In the genomic region with DNA sequence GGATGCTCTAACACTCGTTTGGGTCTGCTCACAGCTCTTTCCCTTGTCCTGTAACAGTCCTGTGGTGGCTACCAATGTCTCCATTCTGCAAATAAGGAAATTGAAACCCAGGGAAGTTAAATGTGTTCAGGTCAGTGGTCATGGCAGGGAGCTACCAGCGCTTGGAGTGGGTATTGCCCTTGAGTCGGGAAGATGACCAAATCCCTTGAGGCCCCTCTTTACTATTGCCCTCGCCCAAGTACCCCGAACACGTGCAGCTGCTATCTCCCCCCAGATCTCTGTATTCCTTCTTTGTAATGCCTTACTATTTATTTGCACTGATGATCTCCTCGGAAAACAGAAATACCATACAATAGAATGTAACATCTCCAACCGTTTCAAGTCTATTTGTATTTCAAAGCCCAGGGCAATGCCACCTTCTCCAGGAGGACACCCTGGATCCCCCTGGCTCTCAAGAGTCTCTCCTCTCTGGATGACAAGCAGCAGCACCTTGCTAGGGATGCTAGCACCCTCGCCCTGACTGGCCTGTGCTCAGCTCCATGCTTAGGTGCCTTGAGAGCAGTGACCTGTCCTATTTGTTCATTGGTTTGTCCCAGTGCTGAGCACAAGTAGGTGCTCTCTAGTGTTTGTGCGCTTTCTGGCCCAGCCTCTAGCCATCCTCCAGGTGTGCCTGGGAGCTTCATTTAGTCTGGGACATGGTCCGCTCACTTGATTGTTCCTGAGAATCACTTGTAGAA, we compare ENCODE assay signal across 14 cellular contexts.
"Had no signal": no experiment of that assay in that cellular context is flagged by ENCODE, and none has a peak within 500 bp of the region (broad histone marks: within the 10 kb centered on the region; RNA-seq: fewer than 3 reads in every experiment).

No MANE protein-coding gene starts in this region.

- H3K4me3 Mint-ChIP-seq: activated CD4-positive, alpha-beta T cell treated with anti-CD3 and anti-CD28 coated beads, Interleukin-2, amount 10 ng/mL, durations not matched to agents 7 days and 5 days; activated naive CD8-positive, alpha-beta T cell treated with anti-CD3 and anti-CD28 coated beads, Interleukin-2, amount 50 U/mL, for 24 hours had no signal

- H3K9me3 ChIP-seq: prostate gland, uterus had no signal

- H3K27me3 ChIP-seq: uterus had no signal

- ATAC-seq: activated naive CD8-positive, alpha-beta T cell treated with anti-CD3 and anti-CD28 coated beads, Interleukin-2, amount 50 U/mL, for 24 hours; sciatic nerve had no signal

- H3K36me3 Mint-ChIP-seq: naive B cell had no signal

- H3K27ac ChIP-seq: prostate gland, uterus had no signal

- H3K9me3 Mint-ChIP-seq: activated CD4-positive, alpha-beta T cell treated with anti-CD3 and anti-CD28 coated beads, Interleukin-2, amount 10 ng/mL, durations not matched to agents 7 days and 5 days; activated naive CD8-positive, alpha-beta T cell treated with anti-CD3 and anti-CD28 coated beads, Interleukin-2, amount 50 U/mL, for 24 hours had no signal

- DNase-seq: activated CD4-positive, alpha-beta T cell treated with anti-CD3 and anti-CD28 coated beads, Interleukin-2, amount 10 ng/mL, durations not matched to agents 7 days and 5 days; activated CD4-positive, CD25-positive, alpha-beta regulatory T cell; activated CD8-positive, alpha-beta memory T cell treated with anti-CD3 and anti-CD28 coated beads for 24 hours; activated naive CD4-positive, alpha-beta T cell; activated naive CD8-positive, alpha-beta T cell treated with anti-CD3 and anti-CD28 coated beads, Interleukin-2, amount 50 U/mL, for 24 hours; aorta; hypothalamus; kidney glomerular epithelial cell; naive B cell; stimulated activated CD4-positive, alpha-beta T cell treated with anti-CD3 and anti-CD28 coated beads, Interleukin-12 subunit alpha, Interleukin-12 subunit beta, amount 100 ng/mL, for 4 hours; stimulated activated CD4-positive, alpha-beta T cell treated with anti-CD3 and anti-CD28 coated beads, Interleukin-2, amount 100 ng/mL, for 24 hours; uterus had no signal

- H3K4me1 ChIP-seq: prostate gland, uterus had no signal

- H3K36me3 ChIP-seq: prostate gland, uterus had no signal

- H3K4me3 ChIP-seq: prostate gland, uterus had no signal

- H3K27ac Mint-ChIP-seq: activated CD4-positive, alpha-beta T cell treated with anti-CD3 and anti-CD28 coated beads, Interleukin-2, amount 10 ng/mL, durations not matched to agents 7 days and 5 days; activated naive CD8-positive, alpha-beta T cell treated with anti-CD3 and anti-CD28 coated beads, Interleukin-2, amount 50 U/mL, for 24 hours; naive B cell had no signal
